In the genomic region with DNA sequence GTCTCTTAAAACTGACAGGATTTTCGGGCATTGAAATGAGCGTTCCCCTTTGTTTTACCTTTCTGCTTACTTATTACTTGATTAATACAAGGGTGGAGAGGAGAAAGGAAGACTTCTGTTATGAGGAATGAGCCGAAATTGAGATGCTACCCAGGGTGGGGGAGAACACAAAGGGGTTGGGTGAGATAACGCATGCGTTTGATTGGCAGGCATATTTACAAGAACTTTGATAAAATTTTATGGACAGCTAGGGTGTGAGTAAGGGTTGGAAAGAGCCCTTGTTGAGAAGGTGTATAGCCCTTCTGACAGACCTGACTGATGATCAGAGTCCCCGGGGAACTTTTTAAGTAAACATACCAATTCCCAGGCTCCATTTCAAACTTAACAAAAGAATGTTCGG, we compare ENCODE assay signal across 1 cellular context.
A peak's percentile ranks its signal among the peaks of the same experiment; 100 is the strongest.
TF ChIP-seq lines count a peak whose summit lies in the region.

No MANE protein-coding gene starts in this region.

TF ChIP-seq in HEK293, 187 proteins besides CTCF, POLR2A, EP300 and RAD21 (continued from another document):
- no peak for TF ChIP-seq ZNF19 (tag by site-specific recombination; IDR thresholded peaks at IDR 0.05; ENCODE audit: low read depth)
- TF ChIP-seq ZSCAN30 (tag by site-specific recombination; IDR thresholded peaks at IDR 0.05), result no peak
- TF ChIP-seq ZNF558 (tag by site-specific recombination; IDR thresholded peaks at IDR 0.05), result no peak
- TF ChIP-seq ZNF121 (tag by site-specific recombination; IDR thresholded peaks at IDR 0.05), result no peak
- TF ChIP-seq, protein P1, sequence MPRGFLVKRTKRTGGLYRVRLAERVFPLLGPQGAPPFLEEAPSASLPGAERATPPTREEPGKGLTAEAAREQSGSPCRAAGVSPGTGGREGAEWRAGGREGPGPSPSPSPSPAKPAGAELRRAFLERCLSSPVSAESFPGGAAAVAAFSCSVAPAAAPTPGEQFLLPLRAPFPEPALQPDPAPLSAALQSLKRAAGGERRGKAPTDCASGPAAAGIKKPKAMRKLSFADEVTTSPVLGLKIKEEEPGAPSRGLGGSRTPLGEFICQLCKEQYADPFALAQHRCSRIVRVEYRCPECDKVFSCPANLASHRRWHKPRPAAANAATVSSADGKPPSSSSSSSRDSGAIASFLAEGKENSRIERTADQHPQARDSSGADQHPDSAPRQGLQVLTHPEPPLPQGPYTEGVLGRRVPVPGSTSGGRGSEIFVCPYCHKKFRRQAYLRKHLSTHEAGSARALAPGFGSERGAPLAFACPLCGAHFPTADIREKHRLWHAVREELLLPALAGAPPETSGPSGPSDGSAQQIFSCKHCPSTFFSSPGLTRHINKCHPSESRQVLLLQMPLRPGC (tag by site-specific recombination; IDR thresholded peaks at IDR 0.05), result no peak
- no peak for TF ChIP-seq ZNF623 (tag by site-specific recombination; IDR thresholded peaks at IDR 0.05)
- no peak for TF ChIP-seq SCRT2 (tag by site-specific recombination; IDR thresholded peaks at IDR 0.05)
- TF ChIP-seq GLIS1 (tag by site-specific recombination; IDR thresholded peaks at IDR 0.05), result no peak
- no peak for TF ChIP-seq ZFP37 (tag by site-specific recombination; IDR thresholded peaks at IDR 0.05)
- TF ChIP-seq ZNF76 (tag by site-specific recombination; IDR thresholded peaks at IDR 0.05; ENCODE audit: borderline replicate concordance, low read depth), result no peak
- TF ChIP-seq ZNF530 (tag by site-specific recombination; IDR thresholded peaks at IDR 0.05; ENCODE audit: low read depth), result no peak
- no peak for TF ChIP-seq ZNF830 (tag by site-specific recombination; IDR thresholded peaks at IDR 0.05; ENCODE audit: low read depth)
- TF ChIP-seq, protein P2, sequence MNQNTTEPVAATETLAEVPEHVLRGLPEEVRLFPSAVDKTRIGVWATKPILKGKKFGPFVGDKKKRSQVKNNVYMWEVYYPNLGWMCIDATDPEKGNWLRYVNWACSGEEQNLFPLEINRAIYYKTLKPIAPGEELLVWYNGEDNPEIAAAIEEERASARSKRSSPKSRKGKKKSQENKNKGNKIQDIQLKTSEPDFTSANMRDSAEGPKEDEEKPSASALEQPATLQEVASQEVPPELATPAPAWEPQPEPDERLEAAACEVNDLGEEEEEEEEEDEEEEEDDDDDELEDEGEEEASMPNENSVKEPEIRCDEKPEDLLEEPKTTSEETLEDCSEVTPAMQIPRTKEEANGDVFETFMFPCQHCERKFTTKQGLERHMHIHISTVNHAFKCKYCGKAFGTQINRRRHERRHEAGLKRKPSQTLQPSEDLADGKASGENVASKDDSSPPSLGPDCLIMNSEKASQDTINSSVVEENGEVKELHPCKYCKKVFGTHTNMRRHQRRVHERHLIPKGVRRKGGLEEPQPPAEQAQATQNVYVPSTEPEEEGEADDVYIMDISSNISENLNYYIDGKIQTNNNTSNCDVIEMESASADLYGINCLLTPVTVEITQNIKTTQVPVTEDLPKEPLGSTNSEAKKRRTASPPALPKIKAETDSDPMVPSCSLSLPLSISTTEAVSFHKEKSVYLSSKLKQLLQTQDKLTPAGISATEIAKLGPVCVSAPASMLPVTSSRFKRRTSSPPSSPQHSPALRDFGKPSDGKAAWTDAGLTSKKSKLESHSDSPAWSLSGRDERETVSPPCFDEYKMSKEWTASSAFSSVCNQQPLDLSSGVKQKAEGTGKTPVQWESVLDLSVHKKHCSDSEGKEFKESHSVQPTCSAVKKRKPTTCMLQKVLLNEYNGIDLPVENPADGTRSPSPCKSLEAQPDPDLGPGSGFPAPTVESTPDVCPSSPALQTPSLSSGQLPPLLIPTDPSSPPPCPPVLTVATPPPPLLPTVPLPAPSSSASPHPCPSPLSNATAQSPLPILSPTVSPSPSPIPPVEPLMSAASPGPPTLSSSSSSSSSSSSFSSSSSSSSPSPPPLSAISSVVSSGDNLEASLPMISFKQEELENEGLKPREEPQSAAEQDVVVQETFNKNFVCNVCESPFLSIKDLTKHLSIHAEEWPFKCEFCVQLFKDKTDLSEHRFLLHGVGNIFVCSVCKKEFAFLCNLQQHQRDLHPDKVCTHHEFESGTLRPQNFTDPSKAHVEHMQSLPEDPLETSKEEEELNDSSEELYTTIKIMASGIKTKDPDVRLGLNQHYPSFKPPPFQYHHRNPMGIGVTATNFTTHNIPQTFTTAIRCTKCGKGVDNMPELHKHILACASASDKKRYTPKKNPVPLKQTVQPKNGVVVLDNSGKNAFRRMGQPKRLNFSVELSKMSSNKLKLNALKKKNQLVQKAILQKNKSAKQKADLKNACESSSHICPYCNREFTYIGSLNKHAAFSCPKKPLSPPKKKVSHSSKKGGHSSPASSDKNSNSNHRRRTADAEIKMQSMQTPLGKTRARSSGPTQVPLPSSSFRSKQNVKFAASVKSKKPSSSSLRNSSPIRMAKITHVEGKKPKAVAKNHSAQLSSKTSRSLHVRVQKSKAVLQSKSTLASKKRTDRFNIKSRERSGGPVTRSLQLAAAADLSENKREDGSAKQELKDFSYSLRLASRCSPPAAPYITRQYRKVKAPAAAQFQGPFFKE (tag by site-specific recombination; IDR thresholded peaks at IDR 0.05; ENCODE audit: borderline replicate concordance), result no peak
- TF ChIP-seq, protein P3, sequence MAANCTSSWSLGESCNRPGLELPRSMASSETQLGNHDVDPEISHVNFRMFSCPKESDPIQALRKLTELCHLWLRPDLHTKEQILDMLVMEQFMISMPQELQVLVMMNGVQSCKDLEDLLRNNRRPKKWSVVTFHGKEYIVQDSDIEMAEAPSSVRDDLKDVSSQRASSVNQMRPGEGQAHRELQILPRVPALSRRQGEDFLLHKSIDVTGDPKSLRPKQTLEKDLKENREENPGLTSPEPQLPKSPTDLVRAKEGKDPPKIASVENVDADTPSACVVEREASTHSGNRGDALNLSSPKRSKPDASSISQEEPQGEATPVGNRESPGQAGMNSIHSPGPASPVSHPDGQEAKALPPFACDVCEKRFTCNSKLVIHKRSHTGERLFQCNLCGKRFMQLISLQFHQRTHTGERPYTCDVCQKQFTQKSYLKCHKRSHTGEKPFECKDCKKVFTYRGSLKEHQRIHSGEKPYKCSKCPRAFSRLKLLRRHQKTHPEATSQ (tag by site-specific recombination; IDR thresholded peaks at IDR 0.05), result no peak
- TF ChIP-seq, protein P4, sequence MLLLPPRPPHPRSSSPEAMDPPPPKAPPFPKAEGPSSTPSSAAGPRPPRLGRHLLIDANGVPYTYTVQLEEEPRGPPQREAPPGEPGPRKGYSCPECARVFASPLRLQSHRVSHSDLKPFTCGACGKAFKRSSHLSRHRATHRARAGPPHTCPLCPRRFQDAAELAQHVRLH (tag by site-specific recombination; IDR thresholded peaks at IDR 0.05), result 0 out of 2 replicates have a peak, but pooled peaks have one; percentile 25
- TF ChIP-seq ZNF561 (tag by site-specific recombination; IDR thresholded peaks at IDR 0.05; ENCODE audit: borderline replicate concordance), result 0 out of 2 replicates have a peak, but pooled peaks have one; percentile 19
- TF ChIP-seq, protein P5, sequence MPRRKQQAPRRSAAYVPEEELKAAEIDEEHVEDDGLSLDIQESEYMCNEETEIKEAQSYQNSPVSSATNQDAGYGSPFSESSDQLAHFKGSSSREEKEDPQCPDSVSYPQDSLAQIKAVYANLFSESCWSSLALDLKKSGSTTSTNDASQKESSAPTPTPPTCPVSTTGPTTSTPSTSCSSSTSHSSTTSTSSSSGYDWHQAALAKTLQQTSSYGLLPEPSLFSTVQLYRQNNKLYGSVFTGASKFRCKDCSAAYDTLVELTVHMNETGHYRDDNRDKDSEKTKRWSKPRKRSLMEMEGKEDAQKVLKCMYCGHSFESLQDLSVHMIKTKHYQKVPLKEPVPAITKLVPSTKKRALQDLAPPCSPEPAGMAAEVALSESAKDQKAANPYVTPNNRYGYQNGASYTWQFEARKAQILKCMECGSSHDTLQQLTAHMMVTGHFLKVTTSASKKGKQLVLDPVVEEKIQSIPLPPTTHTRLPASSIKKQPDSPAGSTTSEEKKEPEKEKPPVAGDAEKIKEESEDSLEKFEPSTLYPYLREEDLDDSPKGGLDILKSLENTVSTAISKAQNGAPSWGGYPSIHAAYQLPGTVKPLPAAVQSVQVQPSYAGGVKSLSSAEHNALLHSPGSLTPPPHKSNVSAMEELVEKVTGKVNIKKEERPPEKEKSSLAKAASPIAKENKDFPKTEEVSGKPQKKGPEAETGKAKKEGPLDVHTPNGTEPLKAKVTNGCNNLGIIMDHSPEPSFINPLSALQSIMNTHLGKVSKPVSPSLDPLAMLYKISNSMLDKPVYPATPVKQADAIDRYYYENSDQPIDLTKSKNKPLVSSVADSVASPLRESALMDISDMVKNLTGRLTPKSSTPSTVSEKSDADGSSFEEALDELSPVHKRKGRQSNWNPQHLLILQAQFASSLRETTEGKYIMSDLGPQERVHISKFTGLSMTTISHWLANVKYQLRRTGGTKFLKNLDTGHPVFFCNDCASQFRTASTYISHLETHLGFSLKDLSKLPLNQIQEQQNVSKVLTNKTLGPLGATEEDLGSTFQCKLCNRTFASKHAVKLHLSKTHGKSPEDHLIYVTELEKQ (tag by site-specific recombination; IDR thresholded peaks at IDR 0.05; ENCODE audit: borderline replicate concordance), result no peak
- 0 out of 2 replicates have a peak, but pooled peaks have one; percentile 37 for TF ChIP-seq TRIM28 (IDR thresholded peaks at IDR 0.05; ENCODE audit: borderline replicate concordance, low read length)
- TF ChIP-seq, protein P6, sequence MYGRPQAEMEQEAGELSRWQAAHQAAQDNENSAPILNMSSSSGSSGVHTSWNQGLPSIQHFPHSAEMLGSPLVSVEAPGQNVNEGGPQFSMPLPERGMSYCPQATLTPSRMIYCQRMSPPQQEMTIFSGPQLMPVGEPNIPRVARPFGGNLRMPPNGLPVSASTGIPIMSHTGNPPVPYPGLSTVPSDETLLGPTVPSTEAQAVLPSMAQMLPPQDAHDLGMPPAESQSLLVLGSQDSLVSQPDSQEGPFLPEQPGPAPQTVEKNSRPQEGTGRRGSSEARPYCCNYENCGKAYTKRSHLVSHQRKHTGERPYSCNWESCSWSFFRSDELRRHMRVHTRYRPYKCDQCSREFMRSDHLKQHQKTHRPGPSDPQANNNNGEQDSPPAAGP (tag by site-specific recombination; IDR thresholded peaks at IDR 0.05), result no peak
- TF ChIP-seq RBAK (tag by site-specific recombination; IDR thresholded peaks at IDR 0.05), result no peak
- TF ChIP-seq, protein P7, sequence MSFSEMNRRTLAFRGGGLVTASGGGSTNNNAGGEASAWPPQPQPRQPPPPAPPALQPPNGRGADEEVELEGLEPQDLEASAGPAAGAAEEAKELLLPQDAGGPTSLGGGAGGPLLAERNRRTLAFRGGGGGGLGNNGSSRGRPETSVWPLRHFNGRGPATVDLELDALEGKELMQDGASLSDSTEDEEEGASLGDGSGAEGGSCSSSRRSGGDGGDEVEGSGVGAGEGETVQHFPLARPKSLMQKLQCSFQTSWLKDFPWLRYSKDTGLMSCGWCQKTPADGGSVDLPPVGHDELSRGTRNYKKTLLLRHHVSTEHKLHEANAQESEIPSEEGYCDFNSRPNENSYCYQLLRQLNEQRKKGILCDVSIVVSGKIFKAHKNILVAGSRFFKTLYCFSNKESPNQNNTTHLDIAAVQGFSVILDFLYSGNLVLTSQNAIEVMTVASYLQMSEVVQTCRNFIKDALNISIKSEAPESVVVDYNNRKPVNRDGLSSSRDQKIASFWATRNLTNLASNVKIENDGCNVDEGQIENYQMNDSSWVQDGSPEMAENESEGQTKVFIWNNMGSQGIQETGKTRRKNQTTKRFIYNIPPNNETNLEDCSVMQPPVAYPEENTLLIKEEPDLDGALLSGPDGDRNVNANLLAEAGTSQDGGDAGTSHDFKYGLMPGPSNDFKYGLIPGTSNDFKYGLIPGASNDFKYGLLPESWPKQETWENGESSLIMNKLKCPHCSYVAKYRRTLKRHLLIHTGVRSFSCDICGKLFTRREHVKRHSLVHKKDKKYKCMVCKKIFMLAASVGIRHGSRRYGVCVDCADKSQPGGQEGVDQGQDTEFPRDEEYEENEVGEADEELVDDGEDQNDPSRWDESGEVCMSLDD (tag by site-specific recombination; IDR thresholded peaks at IDR 0.05), result no peak
- no peak for TF ChIP-seq ZNF585B (tag by site-specific recombination; IDR thresholded peaks at IDR 0.05)
- no peak for TF ChIP-seq ZNF223 (tag by site-specific recombination; IDR thresholded peaks at IDR 0.05)
- 0 out of 2 replicates have a peak, but pooled peaks have one; percentile 17 for TF ChIP-seq SP7 (tag by site-specific recombination; IDR thresholded peaks at IDR 0.05)
